1 cellular context compared by ENCODE assay signal in genomic region chr3:24522155-24522579, GRCh38.
TF ChIP-seq lines count a peak whose summit lies in the region.

No MANE protein-coding gene starts in this region.

TF ChIP-seq in SK-N-SH treated with all-trans-retinoic acid at 6 μM for 48 hours, 23 proteins besides CTCF, POLR2A, EP300 and RAD21 (continued from another document):
- no peak for TF ChIP-seq ZFP3 (CRISPR knock-in tag; IDR thresholded peaks at IDR 0.05)
- TF ChIP-seq TCF4 (CRISPR knock-in tag; IDR thresholded peaks at IDR 0.05; ENCODE audit: borderline replicate concordance) = no peak
- TF ChIP-seq ZNF70 (CRISPR knock-in tag; IDR thresholded peaks at IDR 0.05) = no peak
- TF ChIP-seq CSRNP3 (CRISPR knock-in tag; IDR thresholded peaks at IDR 0.05) = no peak
